Comparison of ENCODE assay signal across 9 cellular contexts in genomic region chr13:79782541-79783216, GRCh38.
DNase-seq lines count a peak whose midpoint lies in the region; ATAC-seq and TF ChIP-seq lines count a peak whose summit lies in the region.
"Had no signal": no experiment of that assay in that cellular context is flagged by ENCODE, and none has a peak within 500 bp of the region (broad histone marks: within the 10 kb centered on the region; RNA-seq: fewer than 3 reads in every experiment).

No MANE protein-coding gene starts in this region.

- no peaks in the 10 kb centered on the region for H3K9me2 ChIP-seq in SK-N-SH

- H3F3A ChIP-seq in SK-N-SH (replicated peaks; ENCODE audit: insufficient read depth), result peaks cover 20% of the 10 kb centered on the region

- WGBS in SK-N-SH (ENCODE audit: low lambda C conversion rate), result 76% methylated on average over 14 of the region's 14 CpGs
- 27 to 31% methylated on average over 14 of the region's 14 CpGs for WGBS in heart right ventricle, 2 donors
- 27 to 30% (median 29%) methylated on average over 14 of the region's 14 CpGs for WGBS in psoas muscle, 3 donors

- H2AFZ ChIP-seq in SK-N-SH (ENCODE audit: low read depth), result peak overlapping the region; percentile 38; the same call in 1 of the 2 replicates

- no peak for TF ChIP-seq RAD21 in SK-N-SH (IDR thresholded peaks at IDR 0.05; ENCODE audit: low read length)

- POLR2A ChIA-PET in SK-N-SH (lab: Yijun Ruan, JAX), result no interaction called here

- intact Hi-C loops in heart right ventricle (cut with DNase I), result loop anchor here in 2 of 10 donors (5.0 to 10.0 kb wide), 2 partner anchors 352 to 555 kb away; no protein-coding TSS in a partner anchor
- intact Hi-C loops in psoas muscle (cut with DNase I), result no loop called here

- CTCF ChIA-PET in SK-N-SH (lab: Yijun Ruan, JAX), result interaction anchor here (1.1 to 1.8 kb wide), 4 partner anchors 10 to 561 kb away, joined by 3 to 5 read pairs (median 4); partner anchors contain the start of gene SPRY2

- H3K4me2 ChIP-seq in SK-N-SH, result peak overlapping the region; percentile 26

- no peak overlapping the region; a peak in 1 of 4 replicates for H3K4me3 ChIP-seq in SK-N-SH (ENCODE audit: low read depth in 2 of 2, low read length in 1 of 2)
- peak overlapping the region in 3 of 10 donors; percentile 0 to 9 (median 3) for H3K4me3 ChIP-seq in heart right ventricle
- no peak overlapping the region for H3K4me3 ChIP-seq in psoas muscle
- H3K4me3 ChIP-seq: SJSA1 had no signal

- H3K36me3 ChIP-seq in SK-N-SH (replicated peaks in 1 of 2; ENCODE audit: control insufficient read depth in 1 of 2, insufficient read depth in 2 of 2, low read length in 1 of 2) (no peaks in the 10 kb centered on the region), heart right ventricle (no peaks in the 10 kb centered on the region), psoas muscle (ENCODE audit: insufficient read depth in 1 of 2, low read depth in 1 of 2) (no peaks in the 10 kb centered on the region)
- H3K36me3 ChIP-seq: SJSA1 had no signal

- no peaks in the 10 kb centered on the region for H4K20me1 ChIP-seq in SK-N-SH (ENCODE audit: insufficient read depth)

- H3K27ac ChIP-seq in SK-N-SH (ENCODE audit: low read depth in 2 of 2, low read length in 1 of 2) (peak overlapping the region; percentile 67 to 86), heart right ventricle (peak overlapping the region in 6 of 10 donors; percentile 27 to 56 (median 44)), psoas muscle (no peak overlapping the region)
- H3K27ac ChIP-seq: SJSA1 had no signal

- peak overlapping the region; percentile 17; the same call in 1 of the 2 replicates for H3K9ac ChIP-seq in SK-N-SH

- no peak for TF ChIP-seq CTCF in SK-N-SH (IDR thresholded peaks at IDR 0.05)
- TF ChIP-seq CTCF in heart right ventricle (IDR thresholded peaks at IDR 0.05), result no peak
- no peak for TF ChIP-seq CTCF in psoas muscle (IDR thresholded peaks at IDR 0.05)
- TF ChIP-seq CTCF in GM10266 (IDR thresholded peaks at IDR 0.05; ENCODE audit: control insufficient read depth, insufficient read depth, low read depth, missing control alignments), result no peak

- H3K4me1 ChIP-seq in SK-N-SH (ENCODE audit: control insufficient read depth in 1 of 2, insufficient read depth in 2 of 2, low read depth in 1 of 2, low read length in 1 of 2) (peaks cover 16 to 31% of the 10 kb centered on the region in 2 experiments), heart right ventricle (peaks cover 0 to 28% (median 15%) of the 10 kb centered on the region in 9 donors), psoas muscle (no peaks in the 10 kb centered on the region)

- no peaks in the 10 kb centered on the region; the same call in 1 of the 2 replicates for H3K79me2 ChIP-seq in SK-N-SH (ENCODE audit: insufficient read depth)

- H3K27me3 ChIP-seq in SK-N-SH (ENCODE audit: insufficient read depth), result no peaks in the 10 kb centered on the region
- no peaks in the 10 kb centered on the region for H3K27me3 ChIP-seq in heart right ventricle
- H3K27me3 ChIP-seq in psoas muscle (ENCODE audit: insufficient read depth in 3 of 3, low read length in 2 of 3), result no peaks in the 10 kb centered on the region
- H3K27me3 ChIP-seq: SJSA1 had no signal

- DNase-seq in HPDE6-E6E7 (ENCODE audit: extremely low spot score) (peak; percentile 34), SK-N-SH (peak; percentile 35), heart right ventricle (peak; percentile 62 to 77), psoas muscle (peak in 1 of 2 donors; percentile 25), GM10266 (ENCODE audit: extremely low spot score) (no peak)
- DNase-seq in activated T-cell treated with anti-CD3 and anti-CD28 coated beads, Interleukin-2, amount 50 U/mL, for 1 hour, result no peak
- no peak for DNase-seq in activated CD4-positive, alpha-beta T cell treated with anti-CD3 and anti-CD28 coated beads, Interleukin-2, amount 50 U/mL, for 1 hour

- 0 out of 2 replicates have a peak, but pooled peaks cover 6% of the 10 kb centered on the region for H3K9me3 ChIP-seq in SK-N-SH
- H3K9me3 ChIP-seq in heart right ventricle, result peaks cover 0 to 8% (median 0%) of the 10 kb centered on the region in 11 donors
- peaks cover 7% of the 10 kb centered on the region for H3K9me3 ChIP-seq in psoas muscle
- H3K9me3 ChIP-seq: SJSA1 had no signal

- no peak for TF ChIP-seq EP300 in SK-N-SH (IDR thresholded peaks at IDR 0.05; ENCODE audit: borderline replicate concordance in 1 of 2, low read depth in 1 of 2, low read length in 1 of 2)

- peak; percentile 90 to 99 (median 96) for ATAC-seq in heart right ventricle
- peak; percentile 54 to 83 (median 76) for ATAC-seq in psoas muscle
- no peak for ATAC-seq in esophagus mucosa

TF ChIP-seq in SK-N-SH, 30 proteins besides CTCF, POLR2A, EP300 and RAD21:
- no peak for TF ChIP-seq REST (IDR thresholded peaks at IDR 0.05; ENCODE audit: low read depth, low read length)
- TF ChIP-seq, protein P1, sequence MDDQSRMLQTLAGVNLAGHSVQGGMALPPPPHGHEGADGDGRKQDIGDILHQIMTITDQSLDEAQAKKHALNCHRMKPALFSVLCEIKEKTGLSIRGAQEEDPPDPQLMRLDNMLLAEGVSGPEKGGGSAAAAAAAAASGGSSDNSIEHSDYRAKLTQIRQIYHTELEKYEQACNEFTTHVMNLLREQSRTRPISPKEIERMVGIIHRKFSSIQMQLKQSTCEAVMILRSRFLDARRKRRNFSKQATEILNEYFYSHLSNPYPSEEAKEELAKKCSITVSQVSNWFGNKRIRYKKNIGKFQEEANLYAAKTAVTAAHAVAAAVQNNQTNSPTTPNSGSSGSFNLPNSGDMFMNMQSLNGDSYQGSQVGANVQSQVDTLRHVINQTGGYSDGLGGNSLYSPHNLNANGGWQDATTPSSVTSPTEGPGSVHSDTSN (IDR thresholded peaks at IDR 0.05), result peak; percentile 5; the same call in 1 of the 2 replicates

Comparison
In these comparisons a context has a peak if more than half of its experiments do, and no peak if none do; other contexts are left out.
1. DNase-seq: peak in HPDE6-E6E7 (single experiment), SK-N-SH (single experiment) and heart right ventricle (2 of 2); none in activated T-cell treated with anti-CD3 and anti-CD28 coated beads, Interleukin-2, amount 50 U/mL, for 1 hour (single experiment), GM10266 (single experiment) and activated CD4-positive, alpha-beta T cell treated with anti-CD3 and anti-CD28 coated beads, Interleukin-2, amount 50 U/mL, for 1 hour (single experiment).